ENCODE assay signal across 1 cellular context in genomic region chr9:131433302-131433854, GRCh38.
TF ChIP-seq lines count a peak whose summit lies in the region.

No MANE protein-coding gene starts in this region.

TF ChIP-seq in H1, 55 proteins besides CTCF, POLR2A, EP300 and RAD21 (continued from another document):
- TF ChIP-seq, protein P1, sequence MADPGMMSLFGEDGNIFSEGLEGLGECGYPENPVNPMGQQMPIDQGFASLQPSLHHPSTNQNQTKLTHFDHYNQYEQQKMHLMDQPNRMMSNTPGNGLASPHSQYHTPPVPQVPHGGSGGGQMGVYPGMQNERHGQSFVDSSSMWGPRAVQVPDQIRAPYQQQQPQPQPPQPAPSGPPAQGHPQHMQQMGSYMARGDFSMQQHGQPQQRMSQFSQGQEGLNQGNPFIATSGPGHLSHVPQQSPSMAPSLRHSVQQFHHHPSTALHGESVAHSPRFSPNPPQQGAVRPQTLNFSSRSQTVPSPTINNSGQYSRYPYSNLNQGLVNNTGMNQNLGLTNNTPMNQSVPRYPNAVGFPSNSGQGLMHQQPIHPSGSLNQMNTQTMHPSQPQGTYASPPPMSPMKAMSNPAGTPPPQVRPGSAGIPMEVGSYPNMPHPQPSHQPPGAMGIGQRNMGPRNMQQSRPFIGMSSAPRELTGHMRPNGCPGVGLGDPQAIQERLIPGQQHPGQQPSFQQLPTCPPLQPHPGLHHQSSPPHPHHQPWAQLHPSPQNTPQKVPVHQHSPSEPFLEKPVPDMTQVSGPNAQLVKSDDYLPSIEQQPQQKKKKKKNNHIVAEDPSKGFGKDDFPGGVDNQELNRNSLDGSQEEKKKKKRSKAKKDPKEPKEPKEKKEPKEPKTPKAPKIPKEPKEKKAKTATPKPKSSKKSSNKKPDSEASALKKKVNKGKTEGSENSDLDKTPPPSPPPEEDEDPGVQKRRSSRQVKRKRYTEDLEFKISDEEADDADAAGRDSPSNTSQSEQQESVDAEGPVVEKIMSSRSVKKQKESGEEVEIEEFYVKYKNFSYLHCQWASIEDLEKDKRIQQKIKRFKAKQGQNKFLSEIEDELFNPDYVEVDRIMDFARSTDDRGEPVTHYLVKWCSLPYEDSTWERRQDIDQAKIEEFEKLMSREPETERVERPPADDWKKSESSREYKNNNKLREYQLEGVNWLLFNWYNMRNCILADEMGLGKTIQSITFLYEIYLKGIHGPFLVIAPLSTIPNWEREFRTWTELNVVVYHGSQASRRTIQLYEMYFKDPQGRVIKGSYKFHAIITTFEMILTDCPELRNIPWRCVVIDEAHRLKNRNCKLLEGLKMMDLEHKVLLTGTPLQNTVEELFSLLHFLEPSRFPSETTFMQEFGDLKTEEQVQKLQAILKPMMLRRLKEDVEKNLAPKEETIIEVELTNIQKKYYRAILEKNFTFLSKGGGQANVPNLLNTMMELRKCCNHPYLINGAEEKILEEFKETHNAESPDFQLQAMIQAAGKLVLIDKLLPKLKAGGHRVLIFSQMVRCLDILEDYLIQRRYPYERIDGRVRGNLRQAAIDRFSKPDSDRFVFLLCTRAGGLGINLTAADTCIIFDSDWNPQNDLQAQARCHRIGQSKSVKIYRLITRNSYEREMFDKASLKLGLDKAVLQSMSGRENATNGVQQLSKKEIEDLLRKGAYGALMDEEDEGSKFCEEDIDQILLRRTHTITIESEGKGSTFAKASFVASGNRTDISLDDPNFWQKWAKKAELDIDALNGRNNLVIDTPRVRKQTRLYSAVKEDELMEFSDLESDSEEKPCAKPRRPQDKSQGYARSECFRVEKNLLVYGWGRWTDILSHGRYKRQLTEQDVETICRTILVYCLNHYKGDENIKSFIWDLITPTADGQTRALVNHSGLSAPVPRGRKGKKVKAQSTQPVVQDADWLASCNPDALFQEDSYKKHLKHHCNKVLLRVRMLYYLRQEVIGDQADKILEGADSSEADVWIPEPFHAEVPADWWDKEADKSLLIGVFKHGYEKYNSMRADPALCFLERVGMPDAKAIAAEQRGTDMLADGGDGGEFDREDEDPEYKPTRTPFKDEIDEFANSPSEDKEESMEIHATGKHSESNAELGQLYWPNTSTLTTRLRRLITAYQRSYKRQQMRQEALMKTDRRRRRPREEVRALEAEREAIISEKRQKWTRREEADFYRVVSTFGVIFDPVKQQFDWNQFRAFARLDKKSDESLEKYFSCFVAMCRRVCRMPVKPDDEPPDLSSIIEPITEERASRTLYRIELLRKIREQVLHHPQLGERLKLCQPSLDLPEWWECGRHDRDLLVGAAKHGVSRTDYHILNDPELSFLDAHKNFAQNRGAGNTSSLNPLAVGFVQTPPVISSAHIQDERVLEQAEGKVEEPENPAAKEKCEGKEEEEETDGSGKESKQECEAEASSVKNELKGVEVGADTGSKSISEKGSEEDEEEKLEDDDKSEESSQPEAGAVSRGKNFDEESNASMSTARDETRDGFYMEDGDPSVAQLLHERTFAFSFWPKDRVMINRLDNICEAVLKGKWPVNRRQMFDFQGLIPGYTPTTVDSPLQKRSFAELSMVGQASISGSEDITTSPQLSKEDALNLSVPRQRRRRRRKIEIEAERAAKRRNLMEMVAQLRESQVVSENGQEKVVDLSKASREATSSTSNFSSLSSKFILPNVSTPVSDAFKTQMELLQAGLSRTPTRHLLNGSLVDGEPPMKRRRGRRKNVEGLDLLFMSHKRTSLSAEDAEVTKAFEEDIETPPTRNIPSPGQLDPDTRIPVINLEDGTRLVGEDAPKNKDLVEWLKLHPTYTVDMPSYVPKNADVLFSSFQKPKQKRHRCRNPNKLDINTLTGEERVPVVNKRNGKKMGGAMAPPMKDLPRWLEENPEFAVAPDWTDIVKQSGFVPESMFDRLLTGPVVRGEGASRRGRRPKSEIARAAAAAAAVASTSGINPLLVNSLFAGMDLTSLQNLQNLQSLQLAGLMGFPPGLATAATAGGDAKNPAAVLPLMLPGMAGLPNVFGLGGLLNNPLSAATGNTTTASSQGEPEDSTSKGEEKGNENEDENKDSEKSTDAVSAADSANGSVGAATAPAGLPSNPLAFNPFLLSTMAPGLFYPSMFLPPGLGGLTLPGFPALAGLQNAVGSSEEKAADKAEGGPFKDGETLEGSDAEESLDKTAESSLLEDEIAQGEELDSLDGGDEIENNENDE (IDR thresholded peaks at IDR 0.05; ENCODE audit: insufficient replicate concordance, low read length) = no peak
- TF ChIP-seq RBBP5 (IDR thresholded peaks at IDR 0.05; ENCODE audit: borderline replicate concordance, low read depth, low read length) = no peak
- no peak for TF ChIP-seq CBX5 (IDR thresholded peaks at IDR 0.05; ENCODE audit: low read depth, low read length)
- no peak for TF ChIP-seq E2F6 (IDR thresholded peaks at IDR 0.05)
- no peak for TF ChIP-seq SIX5 (IDR thresholded peaks at IDR 0.05; ENCODE audit: low read depth, low read length)
- TF ChIP-seq POLR2AphosphoS5 (IDR thresholded peaks at IDR 0.05; ENCODE audit: low read depth, low read length) = no peak
- no peak for TF ChIP-seq NANOG (IDR thresholded peaks at IDR 0.05; ENCODE audit: insufficient read depth, low read depth, low read length, poor library complexity, severe bottlenecking)
- TF ChIP-seq GABPA (IDR thresholded peaks at IDR 0.05; ENCODE audit: borderline replicate concordance, insufficient read depth, low read length) = no peak
- TF ChIP-seq MAFK (IDR thresholded peaks at IDR 0.05; ENCODE audit: low read depth, low read length) = no peak
- no peak for TF ChIP-seq TAF7 (optimal IDR thresholded peaks at IDR 0.05; ENCODE audit: borderline replicate concordance, low read depth, low read length)
- no peak for TF ChIP-seq EGR1 (IDR thresholded peaks at IDR 0.05; ENCODE audit: borderline replicate concordance, low read depth, low read length)
- TF ChIP-seq, protein P2, sequence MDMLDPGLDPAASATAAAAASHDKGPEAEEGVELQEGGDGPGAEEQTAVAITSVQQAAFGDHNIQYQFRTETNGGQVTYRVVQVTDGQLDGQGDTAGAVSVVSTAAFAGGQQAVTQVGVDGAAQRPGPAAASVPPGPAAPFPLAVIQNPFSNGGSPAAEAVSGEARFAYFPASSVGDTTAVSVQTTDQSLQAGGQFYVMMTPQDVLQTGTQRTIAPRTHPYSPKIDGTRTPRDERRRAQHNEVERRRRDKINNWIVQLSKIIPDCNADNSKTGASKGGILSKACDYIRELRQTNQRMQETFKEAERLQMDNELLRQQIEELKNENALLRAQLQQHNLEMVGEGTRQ (IDR thresholded peaks at IDR 0.05; ENCODE audit: low read length) = no peak
- TF ChIP-seq SIN3A (conservative IDR thresholded peaks at IDR 0.05 in 1 of 2, IDR thresholded peaks at IDR 0.05 in 1 of 2; ENCODE audit: low read depth in 1 of 2, low read length in 2 of 2) = no peak
- TF ChIP-seq BACH1 (IDR thresholded peaks at IDR 0.05; ENCODE audit: low read length) = no peak
- no peak for TF ChIP-seq CBX8 (IDR thresholded peaks at IDR 0.05; ENCODE audit: borderline replicate concordance, low read depth, low read length)
- TF ChIP-seq PHF8 (conservative IDR thresholded peaks at IDR 0.05; ENCODE audit: low read depth, low read length) = no peak
TF ChIP-seq in H1: peak in this region for 0.
